ENCODE assay signal across 23 cellular contexts in genomic region chr19:35311901-35312665, GRCh38. TPM values are rescaled to one million over a fixed set of nuclear protein-coding genes. Genes with fewer than 3 reads are reported as not detected.
DNase-seq lines count a peak whose midpoint lies in the region; ATAC-seq, FAIRE-seq and TF ChIP-seq lines count a peak whose summit lies in the region.
"Had no signal": no experiment of that assay in that cellular context is flagged by ENCODE, and none has a peak within 500 bp of the region (broad histone marks: within the 10 kb centered on the region; RNA-seq: fewer than 3 reads in every experiment).

No MANE protein-coding gene starts in this region.

- no peaks in the 10 kb centered on the region for H3K79me2 ChIP-seq in HepG2 (ENCODE audit: insufficient read depth, low read length)

- no peak for ATAC-seq in HepG2
- no peak for ATAC-seq in right lobe of liver
- no peak for ATAC-seq in HG03460 (IDR thresholded peaks at IDR 0.05; ENCODE audit: unreplicated experiment)
- ATAC-seq: GM12878, GM23338 had no signal

- no peak overlapping the region for H4K8ac ChIP-seq in neuronal stem cell (ENCODE audit: low read depth, low read length)

- H4K20me1 ChIP-seq in HepG2 (ENCODE audit: insufficient read depth, low read length), result no peaks in the 10 kb centered on the region

- H2AK5ac ChIP-seq in neuronal stem cell (ENCODE audit: low read depth, low read length), result peak overlapping the region; percentile 75

- WGBS in HepG2 (ENCODE audit: low lambda C conversion rate), result 92% methylated on average over 17 of the region's 21 CpGs
- WGBS in right lobe of liver (ENCODE audit: insufficient coverage, low coverage, low lambda C conversion rate, missing lambda C conversion rate), result 83% methylated on average over 4 of the region's 21 CpGs
- WGBS in neuronal stem cell (ENCODE audit: extremely low coverage in 2 of 2, insufficient read length in 2 of 2, insufficient replicate concordance in 1 of 2), 2 donors, result no CpG with 5 or more reads among the region's 21 CpGs

- H3K79me1 ChIP-seq in neuronal stem cell (ENCODE audit: low read depth, low read length), result no peaks in the 10 kb centered on the region

- peak overlapping the region; percentile 17 for H2BK5ac ChIP-seq in neuronal stem cell (ENCODE audit: low read length)

- H3K9me3 ChIP-seq in HepG2 (ENCODE audit: low read length) (no peaks in the 10 kb centered on the region), right lobe of liver (no peaks in the 10 kb centered on the region), neuronal stem cell (replicated peaks in 1 of 2; ENCODE audit: control insufficient read depth in 2 of 2, insufficient read depth in 1 of 2, low read depth in 1 of 2, low read length in 2 of 2) (no peaks in the 10 kb centered on the region)
- H3K9me3 ChIP-seq: MG63 had no signal

- FAIRE-seq in HepG2 (lab: Jason Lieb, UNC), result no peak
- FAIRE-seq: GM12878, GM18507, HTR-8/SVneo had no signal

- H4K91ac ChIP-seq in neuronal stem cell (ENCODE audit: low read depth, low read length, poor library complexity), result no peak overlapping the region

- POLR2A ChIA-PET in HepG2 (lab: Yijun Ruan, JAX), result no interaction called here

- no TSS peak for BruUV-seq in HepG2 (replicated peaks; lab: Mats Ljungman, UMichigan)

- H3K14ac ChIP-seq in neuronal stem cell (ENCODE audit: low read length), result peak overlapping the region; percentile 21

- H3K4me3 ChIP-seq in HepG2 (replicated peaks in 1 of 3; ENCODE audit: insufficient read depth in 1 of 3, low read depth in 2 of 3, low read length in 3 of 3), result no peak overlapping the region
- no peak overlapping the region for H3K4me3 ChIP-seq in right lobe of liver
- H3K4me3 ChIP-seq in neuronal stem cell (ENCODE audit: low read length in 2 of 2), result no peak overlapping the region
- H3K4me3 ChIP-seq: GM12878, GM23338, MG63 had no signal

- H2BK12ac ChIP-seq in neuronal stem cell (ENCODE audit: low read length), result peak overlapping the region; percentile 31

- no peak overlapping the region for H3K27ac ChIP-seq in HepG2 (ENCODE audit: extremely low read length, insufficient read depth, low read length)
- H3K27ac ChIP-seq in right lobe of liver, result no peak overlapping the region
- no peak overlapping the region for H3K27ac ChIP-seq in neuronal stem cell (replicated peaks; ENCODE audit: low read length)
- H3K27ac ChIP-seq: KMS-11 had no signal

- peak overlapping the region; percentile 11 for H3K4ac ChIP-seq in neuronal stem cell (ENCODE audit: low read length)

- DNase-seq in HepG2 (ENCODE audit: low spot score) (no peak), right lobe of liver (no peak), glomerular visceral epithelial cell (ENCODE audit: extremely low spot score) (peak; percentile 16), neuronal stem cell (ENCODE audit: low spot score) (no peak), DMS53 (lab: John Stamatoyannopoulos, UW) (no peak), NOMO-1 (lab: John Stamatoyannopoulos, UW; ENCODE audit: unreplicated experiment in 2 of 2) (no peak), posterior vena cava (ENCODE audit: low spot score) (no peak)
- DNase-seq: COR-L47, MG63, NCI-H1092 treated with DMSO at 0.1 percent for 48 hours, NCI-H1694, NCI-H446 treated with DMSO at 0.1 percent for 48 hours, NCI-H774, RPMI8226, T-helper 1 cell had no signal

- H3K4me1 ChIP-seq in HepG2 (ENCODE audit: insufficient read depth, low read length), result peaks cover 99% of the 10 kb centered on the region
- no peaks in the 10 kb centered on the region for H3K4me1 ChIP-seq in right lobe of liver
- peaks cover 3 to 4% of the 10 kb centered on the region in 2 donors for H3K4me1 ChIP-seq in neuronal stem cell (ENCODE audit: control insufficient read depth in 2 of 2, insufficient read depth in 1 of 2, low read depth in 1 of 2, low read length in 2 of 2)

- H3K9ac ChIP-seq in HepG2 (ENCODE audit: insufficient read depth, low read depth, low read length), result no peak overlapping the region
- H3K9ac ChIP-seq in neuronal stem cell (ENCODE audit: low read depth, low read length, poor library complexity), result no peak overlapping the region
- H3K9ac ChIP-seq: KMS-11 had no signal

- H3K23ac ChIP-seq in neuronal stem cell (ENCODE audit: low read depth, low read length, poor library complexity), result peak overlapping the region; percentile 75

- intact Hi-C loops in HepG2 (cut with micrococcal nuclease; ENCODE audit: unreplicated experiment), result no loop called here
- intact Hi-C loops in right lobe of liver (cut with DNase I), result no loop called here
- intact Hi-C loops in posterior vena cava (cut with DNase I), result no loop called here

- TF ChIP-seq EP300 in HepG2 (IDR thresholded peaks at IDR 0.05; ENCODE audit: low read depth in 2 of 2, low read length in 2 of 2) (no peak), HepG2 (CRISPR knock-in tag; IDR thresholded peaks at IDR 0.05; ENCODE audit: borderline replicate concordance) (no peak)

- no peak overlapping the region for H3K4me2 ChIP-seq in HepG2 (ENCODE audit: low read depth, low read length)
- H3K4me2 ChIP-seq in neuronal stem cell (ENCODE audit: insufficient read depth, low read length, poor library complexity, severe bottlenecking), result no peak overlapping the region
- H3K4me2 ChIP-seq: GM23338, KMS-11 had no signal

- H3K36me3 ChIP-seq in HepG2 (replicated peaks in 1 of 2; ENCODE audit: control insufficient read depth in 1 of 2, insufficient read depth in 2 of 2, low read length in 2 of 2) (no peaks in the 10 kb centered on the region), right lobe of liver (no peaks in the 10 kb centered on the region), neuronal stem cell (replicated peaks in 1 of 2; ENCODE audit: control insufficient read depth in 2 of 2, insufficient read depth in 2 of 2, low read length in 2 of 2) (no peaks in the 10 kb centered on the region)
- H3K36me3 ChIP-seq: MG63 had no signal

- CTCF ChIA-PET in HepG2 (lab: Yijun Ruan, JAX; ENCODE audit: low intra/inter-chr PET ratio, low total read pairs), result no interaction called here

- peak overlapping the region; percentile 58 for H2BK15ac ChIP-seq in neuronal stem cell (ENCODE audit: low read length)

- no peak overlapping the region for H2AFZ ChIP-seq in HepG2 (ENCODE audit: low read length)
- peak overlapping the region; percentile 22 for H2AFZ ChIP-seq in neuronal stem cell (ENCODE audit: low read length)
- H2AFZ ChIP-seq: GM23338 had no signal

- peak overlapping the region; percentile 80 for H3K18ac ChIP-seq in neuronal stem cell (ENCODE audit: low read length)

- no peak overlapping the region for H2BK120ac ChIP-seq in neuronal stem cell (ENCODE audit: low read depth, low read length)

- in situ Hi-C loops in HepG2 (cut with HindIII; ENCODE audit: extremely low pct_ligation_motif_present, low pct_unique_long_range_greater_than_20kb), result no loop called here

- TF ChIP-seq CTCF in HepG2 (CRISPR knock-in tag; IDR thresholded peaks at IDR 0.05) (no peak), right lobe of liver (IDR thresholded peaks at IDR 0.05) (no peak)

- H3K27me3 ChIP-seq in HepG2 (ENCODE audit: control insufficient read depth in 1 of 2, insufficient read depth in 2 of 2, low read length in 2 of 2), result no peaks in the 10 kb centered on the region
- no peaks in the 10 kb centered on the region for H3K27me3 ChIP-seq in right lobe of liver
- H3K27me3 ChIP-seq in neuronal stem cell (ENCODE audit: control insufficient read depth in 3 of 3, insufficient read depth in 3 of 3, low read depth in 1 of 3, low read length in 3 of 3), result peaks cover 0 to 13% (median 0%) of the 10 kb centered on the region in 3 experiments
- H3K27me3 ChIP-seq: MG63 had no signal

- no peak for TF ChIP-seq RAD21 in HepG2 (CRISPR knock-in tag; IDR thresholded peaks at IDR 0.05)

- TF ChIP-seq POLR2A in HepG2 (IDR thresholded peaks at IDR 0.05; ENCODE audit: insufficient read depth in 1 of 2, low read depth in 2 of 2, low read length in 2 of 2) (no peak), right lobe of liver (IDR thresholded peaks at IDR 0.05) (no peak)

RNA-seq across cellular contexts. Expression of gene CD22, which starts 16.9 kb away (rescaled TPM):
- total RNA-seq in HepG2 (2016; rRNA removed; fragmentation: Illumina TruSeq; extraction: Trizol) (0.49 and 0.71 TPM in 2 replicates), right lobe of liver (1 to 10 TPM in 3 of 6 experiments, under 1 TPM in 3; 0.39 to 1.3 (median 0.96) TPM), posterior vena cava (1 to 10 TPM; 3.7 to 5.6 TPM)
- total RNA-seq in HepG2 (2016; cell fraction: cytosol; rRNA removed; fragmentation: Illumina TruSeq; extraction: Trizol; ENCODE audit: low read depth), result 0.53 and 1.0 TPM in 2 replicates
- 0.40 and 0.97 TPM in 2 replicates for total RNA-seq in HepG2 (2016; cell fraction: insoluble cytoplasmic fraction; rRNA removed; fragmentation: Illumina TruSeq; extraction: Trizol)
- total RNA-seq in HepG2 (2016; cell fraction: membrane; rRNA removed; fragmentation: Illumina TruSeq; extraction: Trizol), result 0.62 and 0.93 TPM in 2 replicates
- 2.8 and 3.5 TPM in 2 replicates for total RNA-seq in HepG2 (2016; cell fraction: nucleus; rRNA removed; fragmentation: Illumina TruSeq; extraction: Trizol)
- polyA plus RNA-seq in HepG2 (2011; rRNA removed), result 0.98 and 1.7 TPM in 2 replicates
- polyA plus RNA-seq in HepG2 (2011; cell fraction: cytosol; rRNA removed), result 0.49 and 0.85 TPM in 2 replicates
- polyA plus RNA-seq in HepG2 (2011; cell fraction: nucleus; rRNA removed), result 1.8 and 2.5 TPM in 2 replicates
- 0.66 and 0.72 TPM in 2 replicates for polyA plus RNA-seq in HepG2 (2012)
- polyA plus RNA-seq in HepG2 (2016; cell fraction: cytosol; fragmentation: Illumina TruSeq; extraction: Trizol; ENCODE audit: low read depth), result 0.19 and 0.31 TPM in 2 replicates
- 0.82 and 1.2 TPM in 2 replicates for polyA plus RNA-seq in HepG2 (2016; cell fraction: insoluble cytoplasmic fraction; fragmentation: Illumina TruSeq; extraction: Trizol; ENCODE audit: low read depth)
- 0.36 and 0.50 TPM in 2 replicates for polyA plus RNA-seq in HepG2 (2016; cell fraction: membrane; fragmentation: Illumina TruSeq; extraction: Trizol; ENCODE audit: low read depth)
- 3.9 and 6.0 TPM in 2 replicates for polyA plus RNA-seq in HepG2 (2016; cell fraction: nucleus; fragmentation: Illumina TruSeq; extraction: Trizol; ENCODE audit: insufficient read depth, low read depth)
- polyA minus RNA-seq in HepG2 (2011; rRNA and poly(A)+ RNA removed; ENCODE audit: low replicate concordance), result 1.6 and 2.4 TPM in 2 replicates
- polyA minus RNA-seq in HepG2 (2011; cell fraction: cytosol; rRNA and poly(A)+ RNA removed), result 1.5 TPM in 1 of 2 replicates, not detected in the other
- polyA minus RNA-seq in HepG2 (2011; cell fraction: nucleus; rRNA and poly(A)+ RNA removed), result 0.64 and 0.99 TPM in 2 replicates
- not detected for polyA plus RNA-seq in neuronal stem cell (2013, experiment 1 of 2)
- 0.04 TPM for polyA plus RNA-seq in neuronal stem cell (2013, experiment 2 of 2)

RNA-seq across cellular contexts. Expression of gene MAG, which starts 20.1 kb away (rescaled TPM):
- total RNA-seq in HepG2 (2016; rRNA removed; fragmentation: Illumina TruSeq; extraction: Trizol) (0.80 and 1.3 TPM in 2 replicates), right lobe of liver (under 1 TPM in 1 of 6 experiments, not detected in 5; 0.40 TPM), posterior vena cava (not detected)
- 0.26 and 0.71 TPM in 2 replicates for total RNA-seq in HepG2 (2016; cell fraction: cytosol; rRNA removed; fragmentation: Illumina TruSeq; extraction: Trizol; ENCODE audit: low read depth)
- total RNA-seq in HepG2 (2016; cell fraction: insoluble cytoplasmic fraction; rRNA removed; fragmentation: Illumina TruSeq; extraction: Trizol), result 0.56 and 0.87 TPM in 2 replicates
- total RNA-seq in HepG2 (2016; cell fraction: membrane; rRNA removed; fragmentation: Illumina TruSeq; extraction: Trizol), result 0.59 and 1.5 TPM in 2 replicates
- total RNA-seq in HepG2 (2016; cell fraction: nucleus; rRNA removed; fragmentation: Illumina TruSeq; extraction: Trizol), result 1.6 and 2.6 TPM in 2 replicates
- 0.17 and 0.20 TPM in 2 replicates for polyA plus RNA-seq in HepG2 (2011; rRNA removed)
- 0.13 and 0.27 TPM in 2 replicates for polyA plus RNA-seq in HepG2 (2011; cell fraction: cytosol; rRNA removed)
- polyA plus RNA-seq in HepG2 (2011; cell fraction: nucleus; rRNA removed), result 0.40 and 0.93 TPM in 2 replicates
- not detected in 2 replicates for polyA plus RNA-seq in HepG2 (2012)
- polyA plus RNA-seq in HepG2 (2016; cell fraction: cytosol; fragmentation: Illumina TruSeq; extraction: Trizol; ENCODE audit: low read depth), result 0.70 TPM in 2 replicates
- 0.38 and 1.3 TPM in 2 replicates for polyA plus RNA-seq in HepG2 (2016; cell fraction: insoluble cytoplasmic fraction; fragmentation: Illumina TruSeq; extraction: Trizol; ENCODE audit: low read depth)
- 0.24 and 0.97 TPM in 2 replicates for polyA plus RNA-seq in HepG2 (2016; cell fraction: membrane; fragmentation: Illumina TruSeq; extraction: Trizol; ENCODE audit: low read depth)
- 0.82 and 1.5 TPM in 2 replicates for polyA plus RNA-seq in HepG2 (2016; cell fraction: nucleus; fragmentation: Illumina TruSeq; extraction: Trizol; ENCODE audit: insufficient read depth, low read depth)
- polyA minus RNA-seq in HepG2 (2011; rRNA and poly(A)+ RNA removed; ENCODE audit: low replicate concordance), result not detected in 2 replicates
- polyA minus RNA-seq in HepG2 (2011; cell fraction: cytosol; rRNA and poly(A)+ RNA removed), result not detected in 2 replicates
- 0.64 and 0.75 TPM in 2 replicates for polyA minus RNA-seq in HepG2 (2011; cell fraction: nucleus; rRNA and poly(A)+ RNA removed)
- not detected for polyA plus RNA-seq in neuronal stem cell (2013, experiment 1 of 2)
- not detected for polyA plus RNA-seq in neuronal stem cell (2013, experiment 2 of 2)
- total RNA-seq: A172 had no signal
- polyA plus RNA-seq: CD14-positive monocyte had no signal

RNA-seq across cellular contexts. Expression of gene HAMP, which starts 29.8 kb away (rescaled TPM):
- total RNA-seq in HepG2 (2016; rRNA removed; fragmentation: Illumina TruSeq; extraction: Trizol) (25.7 and 47.6 TPM in 2 replicates), right lobe of liver (100 to 1,000 TPM in 2 of 6 experiments, 10 to 100 TPM in 3, under 1 TPM in 1; 0.86 to 146 (median 65.3) TPM), posterior vena cava (not detected)
- 25.4 and 32.6 TPM in 2 replicates for total RNA-seq in HepG2 (2016; cell fraction: cytosol; rRNA removed; fragmentation: Illumina TruSeq; extraction: Trizol; ENCODE audit: low read depth)
- total RNA-seq in HepG2 (2016; cell fraction: insoluble cytoplasmic fraction; rRNA removed; fragmentation: Illumina TruSeq; extraction: Trizol), result 29.6 and 46.4 TPM in 2 replicates
- 20.2 and 24.3 TPM in 2 replicates for total RNA-seq in HepG2 (2016; cell fraction: membrane; rRNA removed; fragmentation: Illumina TruSeq; extraction: Trizol)
- total RNA-seq in HepG2 (2016; cell fraction: nucleus; rRNA removed; fragmentation: Illumina TruSeq; extraction: Trizol), result 34.1 and 40.9 TPM in 2 replicates
- 36.1 and 73.0 TPM in 2 replicates for polyA plus RNA-seq in HepG2 (2011; rRNA removed)
- polyA plus RNA-seq in HepG2 (2011; cell fraction: cytosol; rRNA removed), result 15.0 and 69.5 TPM in 2 replicates
- 13.2 and 42.5 TPM in 2 replicates for polyA plus RNA-seq in HepG2 (2011; cell fraction: nucleus; rRNA removed)
- polyA plus RNA-seq in HepG2 (2012), result 6.0 and 30.6 TPM in 2 replicates
- polyA plus RNA-seq in HepG2 (2016; cell fraction: cytosol; fragmentation: Illumina TruSeq; extraction: Trizol; ENCODE audit: low read depth), result 29.7 and 32.2 TPM in 2 replicates
- polyA plus RNA-seq in HepG2 (2016; cell fraction: insoluble cytoplasmic fraction; fragmentation: Illumina TruSeq; extraction: Trizol; ENCODE audit: low read depth), result 44.0 and 52.6 TPM in 2 replicates
- 28.8 and 30.2 TPM in 2 replicates for polyA plus RNA-seq in HepG2 (2016; cell fraction: membrane; fragmentation: Illumina TruSeq; extraction: Trizol; ENCODE audit: low read depth)
- polyA plus RNA-seq in HepG2 (2016; cell fraction: nucleus; fragmentation: Illumina TruSeq; extraction: Trizol; ENCODE audit: insufficient read depth, low read depth), result 111 and 114 TPM in 2 replicates
- polyA minus RNA-seq in HepG2 (2011; rRNA and poly(A)+ RNA removed; ENCODE audit: low replicate concordance), result 150 TPM in 1 of 2 replicates, not detected in the other
- polyA minus RNA-seq in HepG2 (2011; cell fraction: cytosol; rRNA and poly(A)+ RNA removed), result 10.9 and 30.2 TPM in 2 replicates
- 9.2 and 18.0 TPM in 2 replicates for polyA minus RNA-seq in HepG2 (2011; cell fraction: nucleus; rRNA and poly(A)+ RNA removed)
- not detected for polyA plus RNA-seq in neuronal stem cell (2013, experiment 1 of 2)
- polyA plus RNA-seq in neuronal stem cell (2013, experiment 2 of 2), result 0.01 TPM
- total RNA-seq: A172, GM23338 had no signal
- polyA plus RNA-seq: CD14-positive monocyte had no signal

RNA-seq across cellular contexts. Expression of gene FFAR1, which starts 35.6 kb away (rescaled TPM):
- total RNA-seq in HepG2 (2016; rRNA removed; fragmentation: Illumina TruSeq; extraction: Trizol) (not detected in 2 replicates), right lobe of liver (not detected), posterior vena cava (not detected)
- total RNA-seq in HepG2 (2016; cell fraction: cytosol; rRNA removed; fragmentation: Illumina TruSeq; extraction: Trizol; ENCODE audit: low read depth), result 0.09 TPM in 1 of 2 replicates, not detected in the other
- not detected in 2 replicates for total RNA-seq in HepG2 (2016; cell fraction: insoluble cytoplasmic fraction; rRNA removed; fragmentation: Illumina TruSeq; extraction: Trizol)
- not detected in 2 replicates for total RNA-seq in HepG2 (2016; cell fraction: membrane; rRNA removed; fragmentation: Illumina TruSeq; extraction: Trizol)
- total RNA-seq in HepG2 (2016; cell fraction: nucleus; rRNA removed; fragmentation: Illumina TruSeq; extraction: Trizol), result not detected in 2 replicates
- polyA plus RNA-seq in HepG2 (2011; rRNA removed), result not detected in 2 replicates
- not detected in 2 replicates for polyA plus RNA-seq in HepG2 (2011; cell fraction: cytosol; rRNA removed)
- not detected in 2 replicates for polyA plus RNA-seq in HepG2 (2011; cell fraction: nucleus; rRNA removed)
- polyA plus RNA-seq in HepG2 (2012), result not detected in 2 replicates
- polyA plus RNA-seq in HepG2 (2016; cell fraction: cytosol; fragmentation: Illumina TruSeq; extraction: Trizol; ENCODE audit: low read depth), result not detected in 2 replicates
- not detected in 2 replicates for polyA plus RNA-seq in HepG2 (2016; cell fraction: insoluble cytoplasmic fraction; fragmentation: Illumina TruSeq; extraction: Trizol; ENCODE audit: low read depth)
- not detected in 2 replicates for polyA plus RNA-seq in HepG2 (2016; cell fraction: membrane; fragmentation: Illumina TruSeq; extraction: Trizol; ENCODE audit: low read depth)
- polyA plus RNA-seq in HepG2 (2016; cell fraction: nucleus; fragmentation: Illumina TruSeq; extraction: Trizol; ENCODE audit: insufficient read depth, low read depth), result not detected in 2 replicates
- not detected in 2 replicates for polyA minus RNA-seq in HepG2 (2011; rRNA and poly(A)+ RNA removed; ENCODE audit: low replicate concordance)
- polyA minus RNA-seq in HepG2 (2011; cell fraction: cytosol; rRNA and poly(A)+ RNA removed), result not detected in 2 replicates
- polyA minus RNA-seq in HepG2 (2011; cell fraction: nucleus; rRNA and poly(A)+ RNA removed), result not detected in 2 replicates
- polyA plus RNA-seq in neuronal stem cell (2013, experiment 1 of 2), result not detected
- polyA plus RNA-seq in neuronal stem cell (2013, experiment 2 of 2), result not detected
- total RNA-seq: A172, GM23338 had no signal
- polyA plus RNA-seq: CD14-positive monocyte, GM23338 had no signal

RNA-seq across cellular contexts. Expression of gene USF2, which starts 43.3 kb away (rescaled TPM):
- total RNA-seq in HepG2 (2016; rRNA removed; fragmentation: Illumina TruSeq; extraction: Trizol) (44.8 and 54.9 TPM in 2 replicates), right lobe of liver (10 to 100 TPM; 65.4 to 78.5 (median 75.7) TPM), posterior vena cava (10 to 100 TPM; 78.9 to 88.0 TPM)
- 85.6 and 90.7 TPM in 2 replicates for total RNA-seq in HepG2 (2016; cell fraction: cytosol; rRNA removed; fragmentation: Illumina TruSeq; extraction: Trizol; ENCODE audit: low read depth)
- total RNA-seq in HepG2 (2016; cell fraction: insoluble cytoplasmic fraction; rRNA removed; fragmentation: Illumina TruSeq; extraction: Trizol), result 38.6 and 58.5 TPM in 2 replicates
- 116 and 121 TPM in 2 replicates for total RNA-seq in HepG2 (2016; cell fraction: membrane; rRNA removed; fragmentation: Illumina TruSeq; extraction: Trizol)
- 31.0 and 31.5 TPM in 2 replicates for total RNA-seq in HepG2 (2016; cell fraction: nucleus; rRNA removed; fragmentation: Illumina TruSeq; extraction: Trizol)
- 94.9 and 106 TPM in 2 replicates for polyA plus RNA-seq in HepG2 (2011; rRNA removed)
- 72.5 and 101 TPM in 2 replicates for polyA plus RNA-seq in HepG2 (2011; cell fraction: cytosol; rRNA removed)
- 179 and 216 TPM in 2 replicates for polyA plus RNA-seq in HepG2 (2011; cell fraction: nucleus; rRNA removed)
- polyA plus RNA-seq in HepG2 (2012), result 59.3 and 80.8 TPM in 2 replicates
- 180 and 204 TPM in 2 replicates for polyA plus RNA-seq in HepG2 (2016; cell fraction: cytosol; fragmentation: Illumina TruSeq; extraction: Trizol; ENCODE audit: low read depth)
- 76.3 and 81.0 TPM in 2 replicates for polyA plus RNA-seq in HepG2 (2016; cell fraction: insoluble cytoplasmic fraction; fragmentation: Illumina TruSeq; extraction: Trizol; ENCODE audit: low read depth)
- polyA plus RNA-seq in HepG2 (2016; cell fraction: membrane; fragmentation: Illumina TruSeq; extraction: Trizol; ENCODE audit: low read depth), result 201 and 210 TPM in 2 replicates
- 122 and 131 TPM in 2 replicates for polyA plus RNA-seq in HepG2 (2016; cell fraction: nucleus; fragmentation: Illumina TruSeq; extraction: Trizol; ENCODE audit: insufficient read depth, low read depth)
- 64.5 and 74.9 TPM in 2 replicates for polyA minus RNA-seq in HepG2 (2011; rRNA and poly(A)+ RNA removed; ENCODE audit: low replicate concordance)
- 28.8 and 32.4 TPM in 2 replicates for polyA minus RNA-seq in HepG2 (2011; cell fraction: cytosol; rRNA and poly(A)+ RNA removed)
- 29.3 and 33.5 TPM in 2 replicates for polyA minus RNA-seq in HepG2 (2011; cell fraction: nucleus; rRNA and poly(A)+ RNA removed)
- polyA plus RNA-seq in neuronal stem cell (2013, experiment 1 of 2), result 132 TPM
- polyA plus RNA-seq in neuronal stem cell (2013, experiment 2 of 2), result 132 TPM
